29 cellular contexts compared by ENCODE assay signal in genomic region chr5:141694479-141694878, GRCh38. TPM values are rescaled to one million over a fixed set of nuclear protein-coding genes. Genes with fewer than 3 reads are reported as not detected.
DNase-seq lines count a peak whose midpoint lies in the region; ATAC-seq, FAIRE-seq and TF ChIP-seq lines count a peak whose summit lies in the region.
"Had no signal": no experiment of that assay in that cellular context is flagged by ENCODE, and none has a peak within 500 bp of the region (broad histone marks: within the 10 kb centered on the region; RNA-seq: fewer than 3 reads in every experiment).

No MANE protein-coding gene starts in this region.

- FAIRE-seq in H1 (lab: Jason Lieb, UNC) = no peak
- FAIRE-seq: frontal cortex, GM12891, HepG2, keratinocyte had no signal

- no peak overlapping the region for H3K56ac ChIP-seq in H1 (replicated peaks; ENCODE audit: insufficient read length, low read depth, low read length)

- no peak overlapping the region for H3K4me2 ChIP-seq in H1 (ENCODE audit: insufficient read depth in 1 of 2, low read depth in 2 of 2, low read length in 2 of 2)

- H2BK120ac ChIP-seq in H1 (replicated peaks; ENCODE audit: low read depth, low read length) = no peak overlapping the region

- intact Hi-C loops in sciatic nerve (cut with DNase I) = loop anchor here (5.0 kb wide), 1 partner anchor 263 kb away; the partner anchor contains the start of gene PCDH12

- peaks cover 30% of the 10 kb centered on the region for H3K4me1 Mint-ChIP-seq in endothelial cell (ENCODE audit: unreplicated experiment)
- H3K4me1 Mint-ChIP-seq in T-helper 2 cell treated with Interferon-gamma antibody and Interleukin-4, amounts not matched to agents 5 μg/mL and 100 μg/mL, for 36 hours (ENCODE audit: low read depth) = peaks cover 26% of the 10 kb centered on the region

- H3K27me3 ChIP-seq in H1 (replicated peaks in 1 of 4; ENCODE audit: control insufficient read depth in 3 of 4, extremely low read depth in 1 of 4, insufficient read depth in 3 of 4, low read length in 3 of 4) = peaks cover 0 to 6% (median 1%) of the 10 kb centered on the region in 4 experiments; a peak in 1 of 7 replicates
- H3K27me3 ChIP-seq: ovary had no signal

- H3K23me2 ChIP-seq in H1 (ENCODE audit: low read depth, low read length) = no peaks in the 10 kb centered on the region

- H3K79me1 ChIP-seq in H1 (ENCODE audit: low read depth, low read length) = no peaks in the 10 kb centered on the region

- CTCF ChIA-PET in H1 (lab: Charles Lee; ENCODE audit: partially characterized antibody) = interaction anchor here (0.5 to 15.1 kb wide), 28 partner anchors 8 to 353 kb away, joined by 3 to 345 read pairs (median 7); partner anchors contain the start of genes ARAP3, PCDH1, PCDH12 and RNF14

- no peak overlapping the region for H3K4ac ChIP-seq in H1 (replicated peaks; ENCODE audit: insufficient read length, low read depth, low read length)

- TF ChIP-seq RAD21 in H1 (IDR thresholded peaks at IDR 0.05 in 1 of 2, conservative IDR thresholded peaks at IDR 0.05 in 1 of 2; ENCODE audit: low read depth in 2 of 2, low read length in 2 of 2) = no peak

- peaks cover 7% of the 10 kb centered on the region for H3K27me3 Mint-ChIP-seq in endothelial cell (ENCODE audit: unreplicated experiment)
- peaks cover 39% of the 10 kb centered on the region for H3K27me3 Mint-ChIP-seq in T-helper 2 cell treated with Interferon-gamma antibody and Interleukin-4, amounts not matched to agents 5 μg/mL and 100 μg/mL, for 36 hours (ENCODE audit: low read depth)

- H2AK5ac ChIP-seq in H1 (ENCODE audit: low read depth, low read length) = no peak overlapping the region

- 0 out of 2 replicates have a peak overlapping the region, but pooled peaks have one; percentile 16 for H2BK15ac ChIP-seq in H1 (ENCODE audit: low read length)

- peak; percentile 76 for DNase-seq in NCI-H748 (lab: John Stamatoyannopoulos, UW; ENCODE audit: unreplicated experiment)
- DNase-seq in NCI-H748 treated with DMSO at 0.1 percent for 48 hours (lab: John Stamatoyannopoulos, UW) = no peak
- peak; percentile 78 for DNase-seq in NCI-H146 (lab: John Stamatoyannopoulos, UW)
- DNase-seq in NCI-H69 (lab: John Stamatoyannopoulos, UW) = peak; percentile 76
- no peak for DNase-seq in H1 (ENCODE audit: low read depth in 1 of 2, low spot score in 2 of 2)
- DNase-seq in endothelial cell (ENCODE audit: low spot score) = no peak
- DNase-seq in sciatic nerve (ENCODE audit: low spot score) = no peak
- DNase-seq in T-helper 2 cell treated with Interferon-gamma antibody and Interleukin-4, amounts not matched to agents 5 μg/mL and 100 μg/mL, for 36 hours (ENCODE audit: low spot score) = no peak
- DNase-seq: ACHN; activated CD4-positive, alpha-beta T cell treated with anti-CD3 and anti-CD28 coated beads for 4 hours; CD8-positive, alpha-beta T cell; DMS 273 treated with DMSO at 0.1 percent for 48 hours; heart right ventricle; left ventricle myocardium superior; mesendoderm; NCI-H226; NK-92 treated with Interleukin-12 subunit alpha and Interleukin-12 subunit beta, amount 100 ng/mL, for 24 hours; ovary; PC-3; SHP77 treated with DMSO at 0.1 percent for 48 hours; WERI-Rb-1 had no signal

- H3K9ac ChIP-seq in H1 (replicated peaks in 1 of 4; ENCODE audit: extremely low read depth in 1 of 4, low read depth in 3 of 4, low read length in 3 of 4) = no peak overlapping the region

- ATAC-seq in sciatic nerve = no peak
- ATAC-seq: CD8-positive, alpha-beta T cell; heart right ventricle; HepG2; left ventricle myocardium superior; PC-3 had no signal

- no peak overlapping the region for H4K5ac ChIP-seq in H1 (ENCODE audit: insufficient read length, low read depth, low read length)

- H3K4me3 ChIP-seq in H1 (ENCODE audit: extremely low read depth in 1 of 4, insufficient read depth in 2 of 4, low read depth in 3 of 4, low read length in 4 of 4) = no peak overlapping the region
- H3K4me3 ChIP-seq: heart right ventricle, ovary, tibial nerve had no signal

- no peak overlapping the region for H3K23ac ChIP-seq in H1 (ENCODE audit: insufficient read length)

- no peak for TF ChIP-seq EP300 in H1 (IDR thresholded peaks at IDR 0.05; ENCODE audit: borderline replicate concordance in 1 of 2, low read depth in 2 of 2, low read length in 2 of 2)

- POLR2A ChIA-PET in H1 (lab: Charles Lee; ENCODE audit: partially characterized antibody) = interaction anchor here (0.6 to 3.1 kb wide), 4 partner anchors 11 to 199 kb away, joined by 3 to 18 read pairs (median 4); partner anchors contain the start of gene PCDH1

- no peak overlapping the region for H3K18ac ChIP-seq in H1 (ENCODE audit: extremely low read depth, low read length)

- 96% methylated on average over 5 of the region's 5 CpGs; no CpG with 5 or more reads in 1 of the 2 experiments for WGBS in H1 (ENCODE audit: extremely low coverage in 1 of 2, insufficient coverage in 1 of 2, insufficient read length in 1 of 2, insufficient replicate concordance in 2 of 2, low coverage in 1 of 2, low lambda C conversion rate in 2 of 2, missing lambda C conversion rate in 1 of 2), 2 experiments

- no peak overlapping the region for H2AFZ ChIP-seq in H1 (ENCODE audit: low read length)

- no peaks in the 10 kb centered on the region for H3K9me3 ChIP-seq in H1 (ENCODE audit: insufficient read depth in 2 of 2, low read depth in 1 of 2, low read length in 1 of 2)
- H3K9me3 ChIP-seq: heart right ventricle, ovary, tibial nerve had no signal

- TF ChIP-seq CTCF in H1 (IDR thresholded peaks at IDR 0.05; ENCODE audit: control extremely low read depth in 1 of 3, insufficient read depth in 1 of 3, low read depth in 1 of 3, low read length in 3 of 3) = no peak
- TF ChIP-seq CTCF in endothelial cell (IDR thresholded peaks at IDR 0.05; ENCODE audit: unreplicated experiment) = no peak

- H4K20me1 ChIP-seq in H1 (replicated peaks in 1 of 2; ENCODE audit: control insufficient read depth in 1 of 2, insufficient read depth in 2 of 2, low read length in 2 of 2) = no peaks in the 10 kb centered on the region

- no peak overlapping the region for H2BK20ac ChIP-seq in H1 (ENCODE audit: low read length)

- no peak overlapping the region for H4K8ac ChIP-seq in H1 (ENCODE audit: extremely low read depth, insufficient read depth, low read length)

- no peaks in the 10 kb centered on the region for H3K9me3 Mint-ChIP-seq in endothelial cell (ENCODE audit: unreplicated experiment)
- no peaks in the 10 kb centered on the region for H3K9me3 Mint-ChIP-seq in T-helper 2 cell treated with Interferon-gamma antibody and Interleukin-4, amounts not matched to agents 5 μg/mL and 100 μg/mL, for 36 hours
- H3K9me3 Mint-ChIP-seq: CD8-positive, alpha-beta T cell; stimulated activated effector memory CD8-positive, alpha-beta T cell treated with anti-CD3 and anti-CD28 coated beads, Interleukin-12 subunit alpha, Interleukin-12 subunit beta, amount 100 ng/mL, for 72 hours had no signal

- H2BK12ac ChIP-seq in H1 (ENCODE audit: low read depth, low read length) = peak overlapping the region; percentile 45; the same call in 1 of the 2 replicates

- H3K36me3 ChIP-seq in H1 (ENCODE audit: control insufficient read depth in 2 of 4, insufficient read depth in 4 of 4, low read length in 3 of 4) = no peaks in the 10 kb centered on the region
- H3K36me3 ChIP-seq: heart right ventricle, ovary, tibial nerve, WERI-Rb-1 had no signal

- no peak overlapping the region for H3K14ac ChIP-seq in H1 (ENCODE audit: insufficient read length)

- TF ChIP-seq POLR2A in H1 (IDR thresholded peaks at IDR 0.05; ENCODE audit: control extremely low read depth in 1 of 2, low read depth in 2 of 2, low read length in 2 of 2) = no peak

- H3K79me2 ChIP-seq in H1 (ENCODE audit: control insufficient read depth in 1 of 2, insufficient read depth in 2 of 2, low read length in 2 of 2) = no peaks in the 10 kb centered on the region

- no peak overlapping the region for H3K27ac ChIP-seq in H1 (ENCODE audit: low read depth, low read length)
- H3K27ac ChIP-seq: ovary, WERI-Rb-1 had no signal

- peaks cover 4 to 13% (median 9%) of the 10 kb centered on the region in 4 experiments for H3K4me1 ChIP-seq in H1 (replicated peaks in 1 of 4; ENCODE audit: control insufficient read depth in 3 of 4, insufficient read depth in 4 of 4, low read length in 3 of 4)

- no peak overlapping the region for H3K27ac Mint-ChIP-seq in endothelial cell (ENCODE audit: unreplicated experiment)
- H3K27ac Mint-ChIP-seq in T-helper 2 cell treated with Interferon-gamma antibody and Interleukin-4, amounts not matched to agents 5 μg/mL and 100 μg/mL, for 36 hours = no peak overlapping the region
- H3K27ac Mint-ChIP-seq: activated naive CD8-positive, alpha-beta T cell; B cell; CD8-positive, alpha-beta T cell had no signal

- no peak overlapping the region for H4K91ac ChIP-seq in H1 (replicated peaks; ENCODE audit: insufficient read length, low read length)

- H3K36me3 Mint-ChIP-seq in endothelial cell (ENCODE audit: low read depth, unreplicated experiment) = no peaks in the 10 kb centered on the region
- H3K36me3 Mint-ChIP-seq in T-helper 2 cell treated with Interferon-gamma antibody and Interleukin-4, amounts not matched to agents 5 μg/mL and 100 μg/mL, for 36 hours (ENCODE audit: low read depth) = no peaks in the 10 kb centered on the region
- H3K36me3 Mint-ChIP-seq: activated naive CD8-positive, alpha-beta T cell; CD8-positive, alpha-beta T cell had no signal

- H2BK5ac ChIP-seq in H1 (ENCODE audit: low read depth, low read length) = no peak overlapping the region

- H3K4me3 Mint-ChIP-seq in endothelial cell (ENCODE audit: unreplicated experiment) = no peak overlapping the region
- no peak overlapping the region for H3K4me3 Mint-ChIP-seq in T-helper 2 cell treated with Interferon-gamma antibody and Interleukin-4, amounts not matched to agents 5 μg/mL and 100 μg/mL, for 36 hours
- H3K4me3 Mint-ChIP-seq: activated naive CD8-positive, alpha-beta T cell; B cell; CD8-positive, alpha-beta T cell had no signal

RNA-seq across cellular contexts. Expression of gene ARAP3, which starts 12.4 kb away (rescaled TPM):
- total RNA-seq in H1 (2021; fragmentation: NEBNext Ultra II Directional; extraction: Animal tissue kit (Norgen Biotek cat#: 25700)) = 45.7 and 48.6 TPM in 2 replicates
- 14.4 and 19.7 TPM in 2 replicates for polyA plus RNA-seq in H1 (2011; rRNA removed)
- 15.0 TPM for polyA plus RNA-seq in H1 (2011; cell fraction: cytosol; rRNA removed)
- polyA plus RNA-seq in H1 (2011; cell fraction: nucleus; rRNA removed) = 74.7 TPM
- 34.7 to 39.3 TPM (median 37.2 TPM) in 4 replicates for polyA plus RNA-seq in H1 (2012, experiment 1 of 2)
- 33.8 TPM for polyA plus RNA-seq in H1 (2012, experiment 2 of 2)
- 27.3 TPM for polyA plus RNA-seq in H1 (2013, experiment 1 of 2)
- 25.0 TPM for polyA plus RNA-seq in H1 (2013, experiment 2 of 2)
- polyA minus RNA-seq in H1 (2011; rRNA and poly(A)+ RNA removed) = 20.9 and 22.2 TPM in 2 replicates
- 20.5 TPM for polyA minus RNA-seq in H1 (2011; cell fraction: cytosol; rRNA and poly(A)+ RNA removed)
- 27.6 TPM for polyA minus RNA-seq in H1 (2011; cell fraction: nucleus; rRNA and poly(A)+ RNA removed)
- 239 TPM for total RNA-seq in endothelial cell (ENCODE audit: unreplicated experiment)
- 22.4 TPM for total RNA-seq in sciatic nerve
- total RNA-seq: HepG2 had no signal

RNA-seq across cellular contexts. Expression of gene FCHSD1, which starts 43.3 kb away (rescaled TPM):
- total RNA-seq in H1 (2021; fragmentation: NEBNext Ultra II Directional; extraction: Animal tissue kit (Norgen Biotek cat#: 25700)) = 30.1 and 32.2 TPM in 2 replicates
- 22.0 and 36.8 TPM in 2 replicates for polyA plus RNA-seq in H1 (2011; rRNA removed)
- 51.4 TPM for polyA plus RNA-seq in H1 (2011; cell fraction: cytosol; rRNA removed)
- 345 TPM for polyA plus RNA-seq in H1 (2011; cell fraction: nucleus; rRNA removed)
- 26.3 to 30.1 TPM (median 27.0 TPM) in 4 replicates for polyA plus RNA-seq in H1 (2012, experiment 1 of 2)
- polyA plus RNA-seq in H1 (2012, experiment 2 of 2) = 13.2 TPM
- polyA plus RNA-seq in H1 (2013, experiment 1 of 2) = 22.6 TPM
- 19.8 TPM for polyA plus RNA-seq in H1 (2013, experiment 2 of 2)
- 16.2 and 17.4 TPM in 2 replicates for polyA minus RNA-seq in H1 (2011; rRNA and poly(A)+ RNA removed)
- 15.9 TPM for polyA minus RNA-seq in H1 (2011; cell fraction: cytosol; rRNA and poly(A)+ RNA removed)
- 56.3 TPM for polyA minus RNA-seq in H1 (2011; cell fraction: nucleus; rRNA and poly(A)+ RNA removed)
- 63.3 TPM for total RNA-seq in endothelial cell (ENCODE audit: unreplicated experiment)
- 33.0 TPM for total RNA-seq in sciatic nerve

RNA-seq across cellular contexts. Expression of gene RELL2, which starts 57.7 kb away (rescaled TPM):
- 18.6 and 19.2 TPM in 2 replicates for total RNA-seq in H1 (2021; fragmentation: NEBNext Ultra II Directional; extraction: Animal tissue kit (Norgen Biotek cat#: 25700))
- 23.7 and 33.1 TPM in 2 replicates for polyA plus RNA-seq in H1 (2011; rRNA removed)
- polyA plus RNA-seq in H1 (2011; cell fraction: cytosol; rRNA removed) = 31.2 TPM
- polyA plus RNA-seq in H1 (2011; cell fraction: nucleus; rRNA removed) = 117 TPM
- polyA plus RNA-seq in H1 (2012, experiment 1 of 2) = 12.5 to 21.6 TPM (median 17.8 TPM) in 4 replicates
- 17.0 TPM for polyA plus RNA-seq in H1 (2012, experiment 2 of 2)
- polyA plus RNA-seq in H1 (2013, experiment 1 of 2) = 19.0 TPM
- 17.6 TPM for polyA plus RNA-seq in H1 (2013, experiment 2 of 2)
- 11.9 and 13.3 TPM in 2 replicates for polyA minus RNA-seq in H1 (2011; rRNA and poly(A)+ RNA removed)
- 7.9 TPM for polyA minus RNA-seq in H1 (2011; cell fraction: cytosol; rRNA and poly(A)+ RNA removed)
- polyA minus RNA-seq in H1 (2011; cell fraction: nucleus; rRNA and poly(A)+ RNA removed) = 18.7 TPM
- total RNA-seq in endothelial cell (ENCODE audit: unreplicated experiment) = 17.4 TPM
- total RNA-seq in sciatic nerve = 0.85 TPM

RNA-seq across cellular contexts. Expression of gene HDAC3, which starts 57.8 kb away (rescaled TPM):
- 98.5 and 99.0 TPM in 2 replicates for total RNA-seq in H1 (2021; fragmentation: NEBNext Ultra II Directional; extraction: Animal tissue kit (Norgen Biotek cat#: 25700))
- polyA plus RNA-seq in H1 (2011; rRNA removed) = 120 and 124 TPM in 2 replicates
- 136 TPM for polyA plus RNA-seq in H1 (2011; cell fraction: cytosol; rRNA removed)
- 146 TPM for polyA plus RNA-seq in H1 (2011; cell fraction: nucleus; rRNA removed)
- 97.2 to 108 TPM (median 102 TPM) in 4 replicates for polyA plus RNA-seq in H1 (2012, experiment 1 of 2)
- 126 TPM for polyA plus RNA-seq in H1 (2012, experiment 2 of 2)
- polyA plus RNA-seq in H1 (2013, experiment 1 of 2) = 75.7 TPM
- polyA plus RNA-seq in H1 (2013, experiment 2 of 2) = 75.1 TPM
- polyA minus RNA-seq in H1 (2011; rRNA and poly(A)+ RNA removed) = 143 and 172 TPM in 2 replicates
- 76.8 TPM for polyA minus RNA-seq in H1 (2011; cell fraction: cytosol; rRNA and poly(A)+ RNA removed)
- 65.7 TPM for polyA minus RNA-seq in H1 (2011; cell fraction: nucleus; rRNA and poly(A)+ RNA removed)
- total RNA-seq in endothelial cell (ENCODE audit: unreplicated experiment) = 84.9 TPM
- 47.6 TPM for total RNA-seq in sciatic nerve

Comparison
In these comparisons a context has a peak if more than half of its experiments do, and no peak if none do; other contexts are left out.
1. DNase-seq: peak in NCI-H748 (single experiment), NCI-H146 (single experiment) and NCI-H69 (single experiment); none in NCI-H748 treated with DMSO at 0.1 percent for 48 hours (single experiment), H1 (0 of 2), endothelial cell (single experiment), sciatic nerve (single experiment) and T-helper 2 cell treated with Interferon-gamma antibody and Interleukin-4, amounts not matched to agents 5 μg/mL and 100 μg/mL, for 36 hours (single experiment).